In genomic region chr11:102448869-102449224, GRCh38 we compare ENCODE assay signal across 1 cellular context.
TF ChIP-seq lines count a peak whose summit lies in the region.

No MANE protein-coding gene starts in this region.

TF ChIP-seq in HepG2, 621 proteins besides CTCF, POLR2A, EP300 and RAD21 (continued from another document):
- TF ChIP-seq FOXP4 (CRISPR knock-in tag; IDR thresholded peaks at IDR 0.05) (peak; percentile 17; the same call in 1 of the 2 replicates), MED1 (CRISPR knock-in tag; IDR thresholded peaks at IDR 0.05) (peak; percentile 67), SP140L (CRISPR knock-in tag; IDR thresholded peaks at IDR 0.05; ENCODE audit: borderline replicate concordance) (no peak), ZNF274 (CRISPR knock-in tag; IDR thresholded peaks at IDR 0.05) (no peak), ELF4 (CRISPR knock-in tag; IDR thresholded peaks at IDR 0.05; ENCODE audit: borderline replicate concordance) (0 out of 2 replicates have a peak, but pooled peaks have one; percentile 28), HOXD1 (CRISPR knock-in tag; IDR thresholded peaks at IDR 0.05) (no peak), HOXA9 (CRISPR knock-in tag; IDR thresholded peaks at IDR 0.05; ENCODE audit: borderline replicate concordance) (no peak), MNT (IDR thresholded peaks at IDR 0.05) (no peak), ZNF331 (CRISPR knock-in tag; IDR thresholded peaks at IDR 0.05) (0 out of 2 replicates have a peak, but pooled peaks have one; percentile 33), RBFOX2 (IDR thresholded peaks at IDR 0.05; ENCODE audit: low read depth, low read length) (0 out of 2 replicates have a peak, but pooled peaks have one; percentile 14), FOXJ3 (CRISPR knock-in tag; IDR thresholded peaks at IDR 0.05; ENCODE audit: borderline replicate concordance) (peak; percentile 60; the same call in 1 of the 2 replicates), ZFP90 (CRISPR knock-in tag; IDR thresholded peaks at IDR 0.05; ENCODE audit: borderline replicate concordance) (no peak), PAXIP1 (CRISPR knock-in tag; conservative IDR thresholded peaks at IDR 0.05) (peak; percentile 48), E2F2 (CRISPR knock-in tag; IDR thresholded peaks at IDR 0.05; ENCODE audit: borderline replicate concordance) (no peak), ATF4 (CRISPR knock-in tag; IDR thresholded peaks at IDR 0.05) (0 out of 4 replicates have a peak, but pooled peaks of 1 of the 2 experiments have one; percentile 24), BCL6 (CRISPR knock-in tag; IDR thresholded peaks at IDR 0.05) (peak; percentile 44; the same call in 1 of the 2 replicates), GTF3A (CRISPR knock-in tag; conservative IDR thresholded peaks at IDR 0.05) (no peak), SNAPC4 (CRISPR knock-in tag; IDR thresholded peaks at IDR 0.05) (no peak), RXRB (CRISPR knock-in tag; IDR thresholded peaks at IDR 0.05; ENCODE audit: borderline replicate concordance) (peak; percentile 64), PHF5A (CRISPR knock-in tag; IDR thresholded peaks at IDR 0.05; ENCODE audit: low read depth, unreplicated experiment) (no peak), ZNF10 (CRISPR knock-in tag; IDR thresholded peaks at IDR 0.05; ENCODE audit: borderline replicate concordance, low read depth) (no peak), ZNF12 (CRISPR knock-in tag; IDR thresholded peaks at IDR 0.05) (no peak), ZSCAN31 (CRISPR knock-in tag; IDR thresholded peaks at IDR 0.05; ENCODE audit: low read depth) (no peak), THAP11 (CRISPR knock-in tag; IDR thresholded peaks at IDR 0.05) (peak; percentile 40; the same call in 1 of the 2 replicates), ZC3H13 (CRISPR knock-in tag; IDR thresholded peaks at IDR 0.05) (no peak), ZSCAN29 (CRISPR knock-in tag; conservative IDR thresholded peaks at IDR 0.05) (no peak), MXI1 (IDR thresholded peaks at IDR 0.05; ENCODE audit: borderline replicate concordance, low read depth, low read length) (no peak), ARID5B (CRISPR knock-in tag; IDR thresholded peaks at IDR 0.05) (peak; percentile 70), SOX6 (IDR thresholded peaks at IDR 0.05) (no peak), SOX6 (CRISPR knock-in tag; IDR thresholded peaks at IDR 0.05) (peak; percentile 54; the same call in 1 of the 2 replicates), ISL2 (CRISPR knock-in tag; IDR thresholded peaks at IDR 0.05) (peak; percentile 48), KLF11 (CRISPR knock-in tag; IDR thresholded peaks at IDR 0.05) (no peak), ZFP37 (CRISPR knock-in tag; IDR thresholded peaks at IDR 0.05; ENCODE audit: borderline replicate concordance) (no peak), ZC3H4 (CRISPR knock-in tag; IDR thresholded peaks at IDR 0.05; ENCODE audit: borderline replicate concordance) (no peak), PATZ1 (CRISPR knock-in tag; IDR thresholded peaks at IDR 0.05) (peak; percentile 21; the same call in 1 of the 2 replicates), ATF7 (IDR thresholded peaks at IDR 0.05) (no peak), ATF7 (CRISPR knock-in tag; IDR thresholded peaks at IDR 0.05) (no peak)
